ENCODE assay signal across 15 cellular contexts in genomic region chr4:126956192-126956897, GRCh38.
DNase-seq lines count a peak whose midpoint lies in the region; ATAC-seq and TF ChIP-seq lines count a peak whose summit lies in the region.
"Had no signal": no experiment of that assay in that cellular context is flagged by ENCODE, and none has a peak within 500 bp of the region (broad histone marks: within the 10 kb centered on the region; RNA-seq: fewer than 3 reads in every experiment).

No MANE protein-coding gene starts in this region.

- H3K36me3 ChIP-seq in CD8-positive, alpha-beta memory T cell (ENCODE audit: insufficient read depth, low read length): no peaks in the 10 kb centered on the region
- H3K36me3 ChIP-seq in trophoblast cell (ENCODE audit: control insufficient read depth in 1 of 2, insufficient read depth in 2 of 2, low read length in 2 of 2) (no peaks in the 10 kb centered on the region), PC-9 (ENCODE audit: low read depth) (no peaks in the 10 kb centered on the region)

- H3K9me3 Mint-ChIP-seq in CD8-positive, alpha-beta memory T cell: peaks cover 0 to 21% (median 10%) of the 10 kb centered on the region in 5 donors
- H3K9me3 Mint-ChIP-seq in H9 (no peaks in the 10 kb centered on the region; a peak in 1 of 5 replicates), WTC11 (peaks cover 5% of the 10 kb centered on the region)

- H3K18ac ChIP-seq in H9 (ENCODE audit: insufficient read length, low read depth, low read length) (no peak overlapping the region), trophoblast cell (ENCODE audit: low read length) (no peak overlapping the region)

- H2BK15ac ChIP-seq in H9 (ENCODE audit: low read depth, low read length): no peak overlapping the region

- H4K12ac ChIP-seq in trophoblast cell (ENCODE audit: low read depth, low read length): no peak overlapping the region

- intact Hi-C loops in sciatic nerve (cut with DNase I): no loop called here
- intact Hi-C loops in PC-9 (cut with micrococcal nuclease; ENCODE audit: unreplicated experiment): no loop called here

- H3K4me1 ChIP-seq in CD8-positive, alpha-beta memory T cell (ENCODE audit: insufficient read depth, low read length): no peaks in the 10 kb centered on the region
- no peaks in the 10 kb centered on the region for H3K4me1 ChIP-seq in H9 (ENCODE audit: insufficient read depth, low read length)
- peaks cover 0 to 2% of the 10 kb centered on the region in 2 experiments for H3K4me1 ChIP-seq in trophoblast cell (ENCODE audit: control insufficient read depth in 1 of 2, insufficient read depth in 2 of 2, low read length in 2 of 2)
- no peaks in the 10 kb centered on the region for H3K4me1 ChIP-seq in PC-9 (replicated peaks; ENCODE audit: insufficient read depth)

- CTCF ChIA-PET in CD8-positive, alpha-beta memory T cell (lab: Charles Lee): no interaction called here
- CTCF ChIA-PET in WTC11 (lab: Charles Lee): no interaction called here
- CTCF ChIA-PET in PC-9 (lab: Charles Lee): no interaction called here

- H3K27me3 ChIP-seq in CD8-positive, alpha-beta memory T cell (ENCODE audit: insufficient read depth, low read length, poor library complexity, severe bottlenecking): no peaks in the 10 kb centered on the region
- H3K27me3 ChIP-seq in H9 (ENCODE audit: insufficient read depth, low read length): no peaks in the 10 kb centered on the region
- no peaks in the 10 kb centered on the region for H3K27me3 ChIP-seq in trophoblast cell (ENCODE audit: insufficient read depth, low read length)
- H3K27me3 ChIP-seq in PC-9 (ENCODE audit: insufficient read depth, low read depth): no peaks in the 10 kb centered on the region

- H2BK5ac ChIP-seq in H9 (ENCODE audit: insufficient read length, low read length) (no peak overlapping the region), trophoblast cell (ENCODE audit: low read depth, low read length, poor library complexity) (no peak overlapping the region)

- DNase-seq in CD8-positive, alpha-beta memory T cell: no peak
- DNase-seq in H9 (peak; percentile 31), WTC11 (ENCODE audit: low spot score) (no peak), trophoblast cell (no peak), sciatic nerve (ENCODE audit: low spot score) (no peak), PC-9 (no peak)
- DNase-seq: Karpas-422, NCI-H1417 treated with DMSO at 0.1 percent for 48 hours, NCI-H2029, NCI-H2171 treated with DMSO at 0.1 percent for 48 hours, OCI-M1, SW 1271, T-helper 2 cell had no signal

- no TSS peak for BruUV-seq in PC-9 (replicated peaks; lab: Mats Ljungman, UMichigan)

- no peaks in the 10 kb centered on the region for H4K20me1 ChIP-seq in H9 (ENCODE audit: control insufficient read depth, insufficient read depth, insufficient read length)
- no peaks in the 10 kb centered on the region for H4K20me1 ChIP-seq in PC-9 (ENCODE audit: insufficient read depth)

- H4K91ac ChIP-seq in H9 (ENCODE audit: insufficient read length, low read depth, low read length) (no peak overlapping the region), trophoblast cell (ENCODE audit: low read depth, low read length) (peak overlapping the region; percentile 28)

- H2AFZ ChIP-seq in H9 (ENCODE audit: low read length) (no peak overlapping the region), trophoblast cell (ENCODE audit: insufficient read depth, low read length, poor library complexity) (no peak overlapping the region), PC-9 (no peak overlapping the region)

- no peaks in the 10 kb centered on the region for H3K4me1 Mint-ChIP-seq in CD8-positive, alpha-beta memory T cell
- peaks cover 13 to 17% of the 10 kb centered on the region in 2 experiments for H3K4me1 Mint-ChIP-seq in H9
- peaks cover 18% of the 10 kb centered on the region for H3K4me1 Mint-ChIP-seq in WTC11

- ATAC-seq in WTC11 (peak; percentile 55), sciatic nerve (no peak), GM18868 (IDR thresholded peaks at IDR 0.05; ENCODE audit: unreplicated experiment) (no peak)

- H2BK120ac ChIP-seq in H9 (ENCODE audit: low read depth, low read length, poor library complexity, severe bottlenecking): no peak overlapping the region
- no peak overlapping the region for H2BK120ac ChIP-seq in trophoblast cell (ENCODE audit: insufficient read depth, low read length, poor library complexity)

- H3K23ac ChIP-seq in H9 (ENCODE audit: insufficient read length, low read depth, low read length) (no peak overlapping the region), trophoblast cell (ENCODE audit: low read length) (no peak overlapping the region)

- H3K23me2 ChIP-seq in H9 (ENCODE audit: insufficient read length, low read depth, low read length, poor library complexity, severe bottlenecking): no peaks in the 10 kb centered on the region

- no peaks in the 10 kb centered on the region for H3F3A ChIP-seq in PC-9 (ENCODE audit: insufficient read depth, low read depth)

- no peaks in the 10 kb centered on the region for H3K9me3 ChIP-seq in CD8-positive, alpha-beta memory T cell (ENCODE audit: low read length)
- no peaks in the 10 kb centered on the region for H3K9me3 ChIP-seq in H9 (ENCODE audit: control insufficient read depth, low read depth, low read length)
- H3K9me3 ChIP-seq in trophoblast cell (ENCODE audit: insufficient read depth, low read depth, low read length): no peaks in the 10 kb centered on the region
- H3K9me3 ChIP-seq in PC-9 (ENCODE audit: insufficient read depth, low read depth): no peaks in the 10 kb centered on the region

- H4K5ac ChIP-seq in H9 (ENCODE audit: insufficient read length, low read depth, low read length): no peak overlapping the region

- no peak overlapping the region for H3K4me3 Mint-ChIP-seq in CD8-positive, alpha-beta memory T cell
- H3K4me3 Mint-ChIP-seq in H9 (no peak overlapping the region), WTC11 (no peak overlapping the region)

- H3K56ac ChIP-seq in H9 (ENCODE audit: insufficient read length, low read depth, low read length): no peak overlapping the region

- TF ChIP-seq CTCF in H9 (conservative IDR thresholded peaks at IDR 0.05) (no peak), WTC11 (IDR thresholded peaks at IDR 0.05) (no peak), PC-9 (conservative IDR thresholded peaks at IDR 0.05) (no peak)

- H3T11ph ChIP-seq in H9 (ENCODE audit: low read length): no peak overlapping the region

- no CpG with 5 or more reads among the region's 28 CpGs for WGBS in H9 (ENCODE audit: extremely low coverage, insufficient read length, low lambda C conversion rate)
- no CpG with 5 or more reads among the region's 28 CpGs for WGBS in trophoblast cell (ENCODE audit: extremely low coverage, insufficient coverage, insufficient read length)

- no peak overlapping the region for H3K4me3 ChIP-seq in CD8-positive, alpha-beta memory T cell (ENCODE audit: low read length)
- no peak overlapping the region for H3K4me3 ChIP-seq in trophoblast cell (ENCODE audit: low read depth, low read length)
- no peak overlapping the region for H3K4me3 ChIP-seq in PC-9

- H3K27me3 Mint-ChIP-seq in CD8-positive, alpha-beta memory T cell: peaks cover 0 to 1% of the 10 kb centered on the region in 2 donors
- H3K27me3 Mint-ChIP-seq in H9 (ENCODE audit: low read depth) (no peaks in the 10 kb centered on the region), WTC11 (ENCODE audit: low read depth) (no peaks in the 10 kb centered on the region)

- H3K36me3 Mint-ChIP-seq in CD8-positive, alpha-beta memory T cell: no peaks in the 10 kb centered on the region
- peaks cover 0 to 3% (median 0%) of the 10 kb centered on the region in 3 experiments; a peak in 1 of 7 replicates for H3K36me3 Mint-ChIP-seq in H9 (ENCODE audit: insufficient read depth in 1 of 3, low read depth in 3 of 3)
- H3K36me3 Mint-ChIP-seq in WTC11: no peaks in the 10 kb centered on the region

- H2AK5ac ChIP-seq in H9 (ENCODE audit: insufficient read length, low read length): no peak overlapping the region
- H2AK5ac ChIP-seq in trophoblast cell (ENCODE audit: low read length): no peak overlapping the region

- no peaks in the 10 kb centered on the region; the same call in 1 of the 2 replicates for H3K79me2 ChIP-seq in H9 (ENCODE audit: insufficient read depth, low read length)
- no peaks in the 10 kb centered on the region for H3K79me2 ChIP-seq in trophoblast cell (ENCODE audit: control insufficient read depth, insufficient read depth, low read length, poor library complexity)
- H3K79me2 ChIP-seq in PC-9 (ENCODE audit: low read depth): no peaks in the 10 kb centered on the region

- POLR2A ChIA-PET in CD8-positive, alpha-beta memory T cell (lab: Charles Lee): no interaction called here
- POLR2A ChIA-PET in WTC11 (lab: Charles Lee) (no interaction called here), PC-9 (lab: Charles Lee; ENCODE audit: unreplicated experiment) (no interaction called here)

- peak overlapping the region; percentile 24 for H3K27ac ChIP-seq in CD8-positive, alpha-beta memory T cell (ENCODE audit: low read depth, low read length)
- no peak overlapping the region for H3K27ac ChIP-seq in H9 (ENCODE audit: insufficient read length, low read depth, low read length)
- no peak overlapping the region for H3K27ac ChIP-seq in trophoblast cell (ENCODE audit: low read depth, low read length)
- no peak overlapping the region for H3K27ac ChIP-seq in PC-9
- H3K27ac ChIP-seq: C4-2B had no signal

- no peak overlapping the region for H3K4me2 ChIP-seq in H9 (ENCODE audit: insufficient read depth, insufficient read length, low read length)
- H3K4me2 ChIP-seq in trophoblast cell (ENCODE audit: low read length): no peak overlapping the region
- no peak overlapping the region for H3K4me2 ChIP-seq in PC-9

- H4K8ac ChIP-seq in H9 (replicated peaks; ENCODE audit: insufficient read length, low read depth, low read length) (no peak overlapping the region), trophoblast cell (ENCODE audit: low read depth, low read length) (no peak overlapping the region)

- no peak overlapping the region for H2BK20ac ChIP-seq in H9 (ENCODE audit: low read depth, low read length, poor library complexity, severe bottlenecking)

- no peaks in the 10 kb centered on the region for H3K9me2 ChIP-seq in PC-9 (ENCODE audit: insufficient read depth)

- H3K9ac ChIP-seq in H9 (ENCODE audit: extremely low read depth, insufficient read length, low read length) (no peak overlapping the region), trophoblast cell (ENCODE audit: low read length) (no peak overlapping the region)

- H3K79me1 ChIP-seq in H9 (ENCODE audit: insufficient read depth, low read depth, low read length, poor library complexity, severe bottlenecking): no peaks in the 10 kb centered on the region
- no peaks in the 10 kb centered on the region for H3K79me1 ChIP-seq in trophoblast cell (ENCODE audit: low read length)

- H2BK12ac ChIP-seq in H9 (ENCODE audit: insufficient read length, low read depth, low read length): no peak overlapping the region
- no peak overlapping the region for H2BK12ac ChIP-seq in trophoblast cell (ENCODE audit: low read length)

- no peak overlapping the region for H3K27ac Mint-ChIP-seq in CD8-positive, alpha-beta memory T cell
- H3K27ac Mint-ChIP-seq in H9: peak overlapping the region in 1 of 3 experiments; percentile 39; a peak in 1 of 7 replicates
- no peak overlapping the region for H3K27ac Mint-ChIP-seq in WTC11

- H3K4ac ChIP-seq in H9 (ENCODE audit: low read depth, low read length) (no peak overlapping the region), trophoblast cell (ENCODE audit: low read depth, low read length) (no peak overlapping the region)

- H3K14ac ChIP-seq in H9 (ENCODE audit: insufficient read depth, low read length) (no peak overlapping the region), trophoblast cell (ENCODE audit: low read length) (no peak overlapping the region)

TF ChIP-seq in WTC11, 78 proteins besides CTCF, POLR2A, EP300 and RAD21 (continues in another document):
- no peak for TF ChIP-seq TP53 (CRISPR knock-in tag; IDR thresholded peaks at IDR 0.05)
